In the genomic region with DNA sequence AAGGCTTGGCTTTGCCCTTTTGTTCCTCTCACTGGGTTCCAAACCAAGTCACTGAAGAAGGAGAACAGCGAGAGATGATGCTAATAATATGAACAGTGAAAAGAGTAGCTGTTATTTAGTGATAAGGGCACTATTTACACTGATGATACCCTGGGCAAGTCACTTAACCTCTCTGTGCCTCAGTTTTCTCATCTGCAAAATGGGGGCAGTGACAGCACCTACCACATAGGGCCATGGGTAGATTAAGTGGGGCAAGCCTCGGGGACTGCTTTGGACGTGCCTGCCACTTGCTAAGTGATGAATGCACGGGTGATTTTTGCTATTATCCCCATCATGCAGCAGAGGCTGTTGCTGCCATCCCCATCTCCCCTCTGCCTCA, we compare ENCODE assay signal across 23 cellular contexts. TPM values are rescaled to one million over a fixed set of nuclear protein-coding genes. Genes with fewer than 3 reads are reported as not detected.
DNase-seq lines count a peak whose midpoint lies in the region; ATAC-seq, FAIRE-seq and TF ChIP-seq lines count a peak whose summit lies in the region.
"Had no signal": no experiment of that assay in that cellular context is flagged by ENCODE, and none has a peak within 500 bp of the region (broad histone marks: within the 10 kb centered on the region; RNA-seq: fewer than 3 reads in every experiment).

No MANE protein-coding gene starts in this region.

- in situ Hi-C loops in K562 (cut with MboI), result no loop called here

- intact Hi-C loops in K562 (cut with micrococcal nuclease), result no loop called here

- TF ChIP-seq EP300 in SK-N-SH (IDR thresholded peaks at IDR 0.05; ENCODE audit: borderline replicate concordance in 1 of 2, low read depth in 1 of 2, low read length in 1 of 2), result no peak
- TF ChIP-seq EP300 in A549 (IDR thresholded peaks at IDR 0.05), result no peak
- no peak for TF ChIP-seq EP300 in K562 (IDR thresholded peaks at IDR 0.05; ENCODE audit: low read length)

- TF ChIP-seq RAD21 in SK-N-SH (IDR thresholded peaks at IDR 0.05; ENCODE audit: low read length) (no peak), A549 (conservative IDR thresholded peaks at IDR 0.05 in 1 of 2, IDR thresholded peaks at IDR 0.05 in 1 of 2) (no peak), K562 (CRISPR knock-in tag; conservative IDR thresholded peaks at IDR 0.05 in 1 of 2, IDR thresholded peaks at IDR 0.05 in 1 of 2) (no peak)

- H4K20me1 ChIP-seq in SK-N-SH (ENCODE audit: insufficient read depth), result peaks cover 20% of the 10 kb centered on the region
- no peaks in the 10 kb centered on the region for H4K20me1 ChIP-seq in K562 (replicated peaks; ENCODE audit: control insufficient read depth, insufficient read depth, low read length)

- no TSS peak for BruUV-seq in K562 (replicated peaks; lab: Mats Ljungman, UMichigan)

- no peaks in the 10 kb centered on the region for H3K9me2 ChIP-seq in SK-N-SH

- H3K27me3 ChIP-seq in SK-N-SH (ENCODE audit: insufficient read depth) (no peaks in the 10 kb centered on the region), K562 (ENCODE audit: control insufficient read depth in 2 of 2, insufficient read depth in 2 of 2, low read length in 2 of 2) (no peaks in the 10 kb centered on the region)
- H3K27me3 ChIP-seq: BE2C, BLaER1 had no signal

- H3K27ac ChIP-seq in SK-N-SH (ENCODE audit: low read depth in 2 of 2, low read length in 1 of 2), result no peak overlapping the region
- peak overlapping the region in 1 of 2 experiments; percentile 75; a peak in 3 of 6 replicates for H3K27ac ChIP-seq in A549
- no peak overlapping the region for H3K27ac ChIP-seq in K562 (ENCODE audit: extremely low read depth, low read depth, low read length)
- H3K27ac ChIP-seq: 22Rv1, BLaER1 had no signal

- H3F3A ChIP-seq in SK-N-SH (replicated peaks; ENCODE audit: insufficient read depth), result peaks cover 20% of the 10 kb centered on the region

- H3K36me3 ChIP-seq in SK-N-SH (replicated peaks in 1 of 2; ENCODE audit: control insufficient read depth in 1 of 2, insufficient read depth in 2 of 2, low read length in 1 of 2), result peaks cover 3 to 27% of the 10 kb centered on the region in 2 experiments
- peaks cover 35% of the 10 kb centered on the region; the same call in 2 of the 3 replicates for H3K36me3 ChIP-seq in K562 (ENCODE audit: control insufficient read depth, insufficient read depth, low read length)
- H3K36me3 ChIP-seq: BE2C had no signal

- H3K4me3 ChIP-seq in SK-N-SH (ENCODE audit: low read depth in 2 of 2, low read length in 1 of 2) (no peak overlapping the region), A549 (no peak overlapping the region), K562 (no peak overlapping the region)
- H3K4me3 ChIP-seq: BLaER1 had no signal

- DNase-seq in SK-N-SH, result peak; percentile 12
- DNase-seq in A549 (ENCODE audit: low read depth in 1 of 2, low spot score in 1 of 2), result no peak
- DNase-seq in K562 (ENCODE audit: extremely low read depth in 1 of 4, low spot score in 3 of 4), result no peak
- no peak for DNase-seq in NCI-H524 treated with DMSO at 0.1 percent for 48 hours (lab: John Stamatoyannopoulos, UW)
- no peak for DNase-seq in KG1 (lab: John Stamatoyannopoulos, UW)
- DNase-seq: ACHN; BE2C; C1 segment of cervical spinal cord; Caco-2; Calu3; CD4-positive, CD25-positive, alpha-beta regulatory T cell; CD8-positive, alpha-beta T cell; DMS79 treated with DMSO at 0.1 percent for 48 hours; GF-D8 had no signal

- 90% methylated on average over 2 of the region's 4 CpGs for WGBS in SK-N-SH (ENCODE audit: low lambda C conversion rate)
- WGBS in A549 (ENCODE audit: missing lambda C conversion rate), result 78% methylated on average over 4 of the region's 4 CpGs
- 58% methylated on average over 4 of the region's 4 CpGs for WGBS in K562 (ENCODE audit: insufficient coverage, low coverage, missing lambda C conversion rate)

- no peak for ATAC-seq in SK-N-SH treated with all-trans-retinoic acid at 6 μM for 48 hours
- no peak for ATAC-seq in A549
- ATAC-seq in K562, result no peak
- ATAC-seq: CD8-positive, alpha-beta T cell had no signal

- TF ChIP-seq POLR2A in A549 (IDR thresholded peaks at IDR 0.05; ENCODE audit: low read length) (no peak), K562 (conservative IDR thresholded peaks at IDR 0.05) (no peak)

- FAIRE-seq in A549 (lab: Jason Lieb, UNC) (no peak), K562 (lab: Jason Lieb, UNC) (no peak)
- FAIRE-seq: D721Med, G401.6, GM12891, GM19239 had no signal

- no peak overlapping the region for H2AFZ ChIP-seq in SK-N-SH (ENCODE audit: low read depth)
- no peak overlapping the region for H2AFZ ChIP-seq in K562 (ENCODE audit: low read depth, low read length)

- H3K79me2 ChIP-seq in SK-N-SH (ENCODE audit: insufficient read depth), result no peaks in the 10 kb centered on the region
- no peaks in the 10 kb centered on the region for H3K79me2 ChIP-seq in K562 (ENCODE audit: control insufficient read depth, insufficient read depth, low read length)

- CTCF ChIA-PET in SK-N-SH (lab: Yijun Ruan, JAX), result interaction anchor here (0.6 to 1.8 kb wide), 3 partner anchors 16 to 102 kb away, joined by 3 to 5 read pairs (median 4); no protein-coding TSS in a partner anchor
- CTCF ChIA-PET in A549 (lab: Yijun Ruan, JAX), result interaction anchor here (0.9 to 2.2 kb wide), 3 partner anchors 10 to 47 kb away, joined by 3 to 8 read pairs (median 3); no protein-coding TSS in a partner anchor
- CTCF ChIA-PET in K562 (lab: Yijun Ruan, JAX; ENCODE audit: low intra/inter-chr PET ratio), result no interaction called here

- H3K9ac ChIP-seq in SK-N-SH (no peak overlapping the region), K562 (ENCODE audit: insufficient read depth in 1 of 2, low read depth in 2 of 2, low read length in 2 of 2) (no peak overlapping the region)
- H3K9ac ChIP-seq: BLaER1 had no signal

- H3K4me1 ChIP-seq in SK-N-SH (ENCODE audit: control insufficient read depth in 1 of 2, insufficient read depth in 2 of 2, low read depth in 1 of 2, low read length in 1 of 2), result peaks cover 0 to 4% of the 10 kb centered on the region in 2 experiments; a peak in 1 of 4 replicates
- H3K4me1 ChIP-seq in A549, result peaks cover 21% of the 10 kb centered on the region
- peaks cover 0 to 20% of the 10 kb centered on the region in 2 experiments; a peak in 2 of 5 replicates for H3K4me1 ChIP-seq in K562 (replicated peaks in 1 of 2; ENCODE audit: control insufficient read depth in 2 of 2, insufficient read depth in 2 of 2, low read length in 2 of 2)
- H3K4me1 ChIP-seq: BE2C, BLaER1, Caco-2 had no signal

- POLR2A ChIA-PET in SK-N-SH (lab: Yijun Ruan, JAX) (interaction anchor here (0.6 kb wide), 1 partner anchor 10 kb away, joined by 3 read pairs; no protein-coding TSS in a partner anchor), A549 (lab: Yijun Ruan, JAX) (no interaction called here), K562 (lab: Yijun Ruan, JAX) (interaction anchor here (0.6 to 1.2 kb wide), 3 partner anchors 10 to 48 kb away, joined by 3 to 5 read pairs (median 3); no protein-coding TSS in a partner anchor)

- no peaks in the 10 kb centered on the region for H3K9me1 ChIP-seq in K562 (ENCODE audit: control insufficient read depth, insufficient read depth, low read length)

- H3K9me3 ChIP-seq in SK-N-SH (no peaks in the 10 kb centered on the region), A549 (no peaks in the 10 kb centered on the region), K562 (replicated peaks; ENCODE audit: control insufficient read depth, insufficient read depth, low read depth, low read length) (no peaks in the 10 kb centered on the region)
- H3K9me3 ChIP-seq: BE2C, BLaER1, Caco-2 had no signal

- TF ChIP-seq CTCF in SK-N-SH (IDR thresholded peaks at IDR 0.05) (no peak), A549 (IDR thresholded peaks at IDR 0.05) (no peak), K562 (IDR thresholded peaks at IDR 0.05 in 2 of 3, conservative IDR thresholded peaks at IDR 0.05 in 1 of 3; ENCODE audit: insufficient read depth in 2 of 3, low read depth in 1 of 3, low read length in 3 of 3) (no peak)

- H3K4me2 ChIP-seq in SK-N-SH, result no peak overlapping the region
- H3K4me2 ChIP-seq in A549, result no peak overlapping the region
- H3K4me2 ChIP-seq in K562 (ENCODE audit: insufficient read depth, low read length), result no peak overlapping the region
- H3K4me2 ChIP-seq: BLaER1 had no signal

RNA-seq across cellular contexts. Expression of a gene that starts 9.2 kb away (rescaled TPM):
- polyA plus RNA-seq in SK-N-SH (2012; rRNA removed) (15.9 and 29.3 TPM in 2 replicates), A549 (2011; rRNA removed) (7.9 and 11.7 TPM in 2 replicates), A549 (2017; fragmentation: RNase III; extraction: RNeasy Plus Mini Kit Qiagen cat#74134 plus additional on column Dnase treatment) (18.5 to 25.7 TPM (median 23.1 TPM) in 3 replicates), K562 (2011; rRNA removed) (10.5 and 27.2 TPM in 2 replicates), K562 (2014; fragmentation: Illumina TruSeq; extraction: Trizol) (22.0 and 35.5 TPM in 2 replicates), K562 (2014; fragmentation: Nextera tagmentation; extraction: Ambion mirVana) (under 1 TPM; 0.36 to 0.45 TPM), K562 (2014; rRNA removed) (26.3 and 28.5 TPM in 2 replicates)
- polyA plus RNA-seq in SK-N-SH (2012; cell fraction: cytosol; rRNA removed), result 8.2 and 16.2 TPM in 2 replicates
- polyA plus RNA-seq in SK-N-SH (2012; cell fraction: nucleus; rRNA removed), result 36.8 and 62.9 TPM in 2 replicates
- 24.8 and 31.9 TPM in 2 replicates for polyA plus RNA-seq in A549 (2012; cell fraction: cytosol; rRNA removed)
- 46.4 and 62.8 TPM in 2 replicates for polyA plus RNA-seq in A549 (2012; cell fraction: nucleus; rRNA removed)
- 30.7 and 37.1 TPM in 2 replicates for polyA minus RNA-seq in A549 (2011; rRNA and poly(A)+ RNA removed)
- total RNA-seq in K562 (2011; cell fraction: chromatin; rRNA removed; ENCODE audit: low replicate concordance), result 34.5 and 126 TPM in 2 replicates
- 139 and 151 TPM in 2 replicates for total RNA-seq in K562 (2011; cell fraction: nucleolus; rRNA removed)
- total RNA-seq in K562 (2011; cell fraction: nucleoplasm; rRNA removed), result 86.6 and 104 TPM in 2 replicates
- total RNA-seq in K562 (2014; rRNA removed) (23.9 and 40.2 TPM in 2 replicates), K562 (2014; rRNA removed; fragmentation: Illumina TruSeq; extraction: Trizol) (7.8 and 9.9 TPM in 2 replicates), K562 (2015; rRNA removed; fragmentation: Illumina TruSeq; extraction: Trizol) (15.5 and 16.3 TPM in 2 replicates), K562 (2021) (48.3 and 56.3 TPM in 2 replicates)
- polyA plus RNA-seq in K562 (2011; cell fraction: cytosol; rRNA removed), result 21.9 and 44.0 TPM in 2 replicates
- 38.6 and 63.9 TPM in 2 replicates for polyA plus RNA-seq in K562 (2011; cell fraction: nucleus; rRNA removed)
- 38.5 and 53.3 TPM in 2 replicates for polyA plus RNA-seq in K562 (2012)
- 27.1 and 30.6 TPM in 2 replicates for polyA minus RNA-seq in K562 (2011; rRNA and poly(A)+ RNA removed)
- 65.7 and 89.6 TPM in 2 replicates for polyA minus RNA-seq in K562 (2011; cell fraction: cytosol; rRNA and poly(A)+ RNA removed)
- 19.0 and 32.7 TPM in 2 replicates for polyA minus RNA-seq in K562 (2011; cell fraction: nucleus; rRNA and poly(A)+ RNA removed)

RNA-seq across cellular contexts. Expression of a gene that starts 22.1 kb away (rescaled TPM):
- 132 and 189 TPM in 2 replicates for polyA plus RNA-seq in SK-N-SH (2012; rRNA removed)
- polyA plus RNA-seq in SK-N-SH (2012; cell fraction: cytosol; rRNA removed), result 91.7 and 112 TPM in 2 replicates
- polyA plus RNA-seq in SK-N-SH (2012; cell fraction: nucleus; rRNA removed), result 237 and 364 TPM in 2 replicates
- 0.45 and 0.56 TPM in 2 replicates for polyA plus RNA-seq in A549 (2011; rRNA removed)
- polyA plus RNA-seq in A549 (2012; cell fraction: cytosol; rRNA removed), result 0.65 and 0.86 TPM in 2 replicates
- 0.76 and 0.97 TPM in 2 replicates for polyA plus RNA-seq in A549 (2012; cell fraction: nucleus; rRNA removed)
- polyA plus RNA-seq in A549 (2017; fragmentation: RNase III; extraction: RNeasy Plus Mini Kit Qiagen cat#74134 plus additional on column Dnase treatment), result 0.46 to 0.90 TPM (median 0.66 TPM) in 3 replicates
- 0.66 and 1.7 TPM in 2 replicates for polyA minus RNA-seq in A549 (2011; rRNA and poly(A)+ RNA removed)
- total RNA-seq in K562 (2011; cell fraction: chromatin; rRNA removed; ENCODE audit: low replicate concordance), result not detected in 2 replicates
- not detected in 2 replicates for total RNA-seq in K562 (2011; cell fraction: nucleolus; rRNA removed)
- total RNA-seq in K562 (2011; cell fraction: nucleoplasm; rRNA removed), result not detected in 2 replicates
- not detected in 2 replicates for total RNA-seq in K562 (2014; rRNA removed)
- total RNA-seq in K562 (2014; rRNA removed; fragmentation: Illumina TruSeq; extraction: Trizol), result not detected in 2 replicates
- not detected in 2 replicates for total RNA-seq in K562 (2015; rRNA removed; fragmentation: Illumina TruSeq; extraction: Trizol)
- 0.31 TPM in 1 of 2 replicates, not detected in the other for total RNA-seq in K562 (2021)
- not detected in 2 replicates for polyA plus RNA-seq in K562 (2011; rRNA removed)
- polyA plus RNA-seq in K562 (2011; cell fraction: cytosol; rRNA removed), result not detected in 2 replicates
- 0.30 TPM in 1 of 2 replicates, not detected in the other for polyA plus RNA-seq in K562 (2011; cell fraction: nucleus; rRNA removed)
- not detected in 2 replicates for polyA plus RNA-seq in K562 (2012)
- 0.18 TPM in 1 of 2 replicates, not detected in the other for polyA plus RNA-seq in K562 (2014; fragmentation: Illumina TruSeq; extraction: Trizol)
- not detected for polyA plus RNA-seq in K562 (2014; fragmentation: Nextera tagmentation; extraction: Ambion mirVana)
- polyA plus RNA-seq in K562 (2014; rRNA removed), result not detected in 2 replicates
- not detected in 2 replicates for polyA minus RNA-seq in K562 (2011; rRNA and poly(A)+ RNA removed)
- not detected in 2 replicates for polyA minus RNA-seq in K562 (2011; cell fraction: cytosol; rRNA and poly(A)+ RNA removed)
- not detected in 2 replicates for polyA minus RNA-seq in K562 (2011; cell fraction: nucleus; rRNA and poly(A)+ RNA removed)
- total RNA-seq: A172; CD4-positive, CD25-positive, alpha-beta regulatory T cell; CD8-positive, alpha-beta T cell had no signal
- polyA plus RNA-seq: CD14-positive monocyte; CD4-positive, CD25-positive, alpha-beta regulatory T cell had no signal

RNA-seq across cellular contexts. Expression of a gene that starts 51.3 kb away (rescaled TPM):
- polyA plus RNA-seq in SK-N-SH (2012; rRNA removed), result 128 and 139 TPM in 2 replicates
- 141 and 150 TPM in 2 replicates for polyA plus RNA-seq in SK-N-SH (2012; cell fraction: cytosol; rRNA removed)
- polyA plus RNA-seq in SK-N-SH (2012; cell fraction: nucleus; rRNA removed), result 65.8 and 77.3 TPM in 2 replicates
- 262 and 343 TPM in 2 replicates for polyA plus RNA-seq in A549 (2011; rRNA removed)
- polyA plus RNA-seq in A549 (2012; cell fraction: cytosol; rRNA removed), result 146 and 151 TPM in 2 replicates
- polyA plus RNA-seq in A549 (2012; cell fraction: nucleus; rRNA removed), result 62.1 and 92.4 TPM in 2 replicates
- polyA plus RNA-seq in A549 (2017; fragmentation: RNase III; extraction: RNeasy Plus Mini Kit Qiagen cat#74134 plus additional on column Dnase treatment), result 111 to 122 TPM (median 114 TPM) in 3 replicates
- polyA minus RNA-seq in A549 (2011; rRNA and poly(A)+ RNA removed), result 75.2 and 76.8 TPM in 2 replicates
- total RNA-seq in K562 (2011; cell fraction: chromatin; rRNA removed; ENCODE audit: low replicate concordance), result 91.4 and 102 TPM in 2 replicates
- 89.1 and 94.7 TPM in 2 replicates for total RNA-seq in K562 (2011; cell fraction: nucleolus; rRNA removed)
- 110 and 139 TPM in 2 replicates for total RNA-seq in K562 (2011; cell fraction: nucleoplasm; rRNA removed)
- total RNA-seq in K562 (2014; rRNA removed), result 351 and 360 TPM in 2 replicates
- 396 and 465 TPM in 2 replicates for total RNA-seq in K562 (2014; rRNA removed; fragmentation: Illumina TruSeq; extraction: Trizol)
- total RNA-seq in K562 (2015; rRNA removed; fragmentation: Illumina TruSeq; extraction: Trizol), result 365 and 377 TPM in 2 replicates
- total RNA-seq in K562 (2021), result 263 and 299 TPM in 2 replicates
- polyA plus RNA-seq in K562 (2011; rRNA removed), result 453 and 554 TPM in 2 replicates
- polyA plus RNA-seq in K562 (2011; cell fraction: cytosol; rRNA removed), result 249 and 308 TPM in 2 replicates
- polyA plus RNA-seq in K562 (2011; cell fraction: nucleus; rRNA removed), result 138 and 220 TPM in 2 replicates
- 229 and 275 TPM in 2 replicates for polyA plus RNA-seq in K562 (2012)
- 373 and 453 TPM in 2 replicates for polyA plus RNA-seq in K562 (2014; fragmentation: Illumina TruSeq; extraction: Trizol)
- 100 to 1,000 TPM; 207 to 339 TPM for polyA plus RNA-seq in K562 (2014; fragmentation: Nextera tagmentation; extraction: Ambion mirVana)
- polyA plus RNA-seq in K562 (2014; rRNA removed), result 390 and 400 TPM in 2 replicates
- 703 TPM in 2 replicates for polyA minus RNA-seq in K562 (2011; rRNA and poly(A)+ RNA removed)
- 133 and 188 TPM in 2 replicates for polyA minus RNA-seq in K562 (2011; cell fraction: cytosol; rRNA and poly(A)+ RNA removed)
- polyA minus RNA-seq in K562 (2011; cell fraction: nucleus; rRNA and poly(A)+ RNA removed), result 40.4 and 84.2 TPM in 2 replicates

Comparison
In these comparisons a context has a peak if more than half of its experiments do, and no peak if none do; other contexts are left out.
1. RNA of a gene that starts 22.1 kb away (polyA plus RNA-seq): 91.7 to 364 TPM in SK-N-SH; 0.45 to 0.97 TPM in A549 and 0.18 to 0.30 TPM in K562; every median in the first group is over 10 times any median in the second.